Comparison of ENCODE assay signal across 1 cellular context in genomic region chr1:164685247-164685646, GRCh38.
TF ChIP-seq lines count a peak whose summit lies in the region.

No MANE protein-coding gene starts in this region.

TF ChIP-seq in HepG2, 621 proteins besides CTCF, POLR2A, EP300 and RAD21 (continued from another document):
- TF ChIP-seq HINFP (CRISPR knock-in tag; IDR thresholded peaks at IDR 0.05; ENCODE audit: low read depth) (no peak), MLLT10 (CRISPR knock-in tag; IDR thresholded peaks at IDR 0.05) (no peak), ZNF850 (CRISPR knock-in tag; conservative IDR thresholded peaks at IDR 0.05) (no peak), ZNF709 (CRISPR knock-in tag; IDR thresholded peaks at IDR 0.05) (no peak)
